ENCODE assay signal across 8 cellular contexts in the genomic region with DNA sequence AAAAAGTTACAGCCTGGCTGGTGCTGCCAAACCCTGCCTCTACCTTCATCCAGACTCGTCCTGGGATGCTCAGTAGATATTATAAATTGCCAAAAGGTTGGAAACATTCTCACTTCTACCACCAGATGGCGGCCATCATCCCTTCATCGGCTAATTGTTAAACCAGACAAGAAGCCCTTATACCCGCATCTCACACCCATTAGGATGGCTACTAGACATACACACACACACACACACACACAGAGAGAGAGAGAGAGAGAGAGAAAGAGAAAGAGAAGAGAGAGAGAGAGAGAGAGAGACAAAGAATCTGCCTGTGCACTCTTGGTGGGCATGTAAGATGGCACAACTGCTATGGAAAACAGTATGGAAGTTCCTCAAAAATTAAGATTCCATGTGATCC. TPM values are rescaled to one million over a fixed set of nuclear protein-coding genes. Genes with fewer than 3 reads are reported as not detected.
DNase-seq lines count a peak whose midpoint lies in the region; ATAC-seq, FAIRE-seq and TF ChIP-seq lines count a peak whose summit lies in the region.

No MANE protein-coding gene starts in this region.

- no peak overlapping the region for H3K4me3 Mint-ChIP-seq in activated T-helper 1 cell treated with anti-CD3 and anti-CD28 coated beads, Interleukin-12 subunit alpha, Interleukin-12 subunit beta, Interleukin-2, Interleukin-4 antibody, amounts not matched to agents 30 ng/mL and 10 ng/mL and 1 ng/mL, durations not matched to agents 14 hours and 24 hours and 36 hours

- in situ Hi-C loops in KBM-7 (cut with MboI; ENCODE audit: low pct_unique_long_range_greater_than_20kb, low sequenced_read_pairs), result no loop called here

- H3K27ac Mint-ChIP-seq in activated T-helper 1 cell treated with anti-CD3 and anti-CD28 coated beads, Interleukin-12 subunit alpha, Interleukin-12 subunit beta, Interleukin-2, Interleukin-4 antibody, amounts not matched to agents 30 ng/mL and 10 ng/mL and 1 ng/mL, durations not matched to agents 14 hours and 24 hours and 36 hours, result no peak overlapping the region

- H3K27me3 Mint-ChIP-seq in activated T-helper 1 cell treated with anti-CD3 and anti-CD28 coated beads, Interleukin-12 subunit alpha, Interleukin-12 subunit beta, Interleukin-2, Interleukin-4 antibody, amounts not matched to agents 30 ng/mL and 10 ng/mL and 1 ng/mL, durations not matched to agents 14 hours and 24 hours and 36 hours (ENCODE audit: insufficient read depth), result peaks cover 7% of the 10 kb centered on the region

- peak; percentile 67 for TF ChIP-seq CTCF in fibroblast of villous mesenchyme (IDR thresholded peaks at IDR 0.05; ENCODE audit: insufficient read depth, low read depth, low read length)
- TF ChIP-seq CTCF in osteoblast (IDR thresholded peaks at IDR 0.05; ENCODE audit: extremely low read depth, low read depth, low read length), result peak; percentile 68
- peak; percentile 53 for TF ChIP-seq CTCF in upper lobe of right lung (IDR thresholded peaks at IDR 0.05)

- FAIRE-seq in RCC 7860 (lab: Jason Lieb, UNC), result no peak

- peak; percentile 39 for DNase-seq in DMS 273 treated with DMSO at 0.1 percent for 48 hours (lab: John Stamatoyannopoulos, UW)
- DNase-seq in KBM-7, result peak; percentile 90
- peak; percentile 50 for DNase-seq in RCC 7860 (ENCODE audit: low spot score)
- peak; percentile 43 for DNase-seq in activated T-helper 1 cell treated with anti-CD3 and anti-CD28 coated beads, Interleukin-12 subunit alpha, Interleukin-12 subunit beta, Interleukin-2, Interleukin-4 antibody, amounts not matched to agents 30 ng/mL and 10 ng/mL and 1 ng/mL, durations not matched to agents 14 hours and 24 hours and 36 hours (ENCODE audit: low spot score)
- DNase-seq in fibroblast of villous mesenchyme (ENCODE audit: low read depth), result peak; percentile 82
- peak; percentile 94 for DNase-seq in osteoblast (ENCODE audit: insufficient read length, low spot score, missing footprints)
- DNase-seq in upper lobe of right lung, result no peak

- H2AFZ ChIP-seq in osteoblast (ENCODE audit: low read length), result peak overlapping the region; percentile 56

- intact Hi-C loops in activated T-helper 1 cell treated with anti-CD3 and anti-CD28 coated beads, Interleukin-12 subunit alpha, Interleukin-12 subunit beta, Interleukin-2, Interleukin-4 antibody, amounts not matched to agents 30 ng/mL and 10 ng/mL and 1 ng/mL, durations not matched to agents 14 hours and 24 hours and 36 hours (cut with micrococcal nuclease), result loop anchor here (1.0 to 10.0 kb wide), 5 partner anchors 85 to 1188 kb away; a partner anchor contains a TSS
- intact Hi-C loops in upper lobe of right lung (cut with DNase I), result no loop called here

- no peaks in the 10 kb centered on the region for H3K4me1 ChIP-seq in osteoblast (ENCODE audit: insufficient read depth, low read length)
- no peaks in the 10 kb centered on the region for H3K4me1 ChIP-seq in upper lobe of right lung

- no peaks in the 10 kb centered on the region for H3K36me3 ChIP-seq in osteoblast (ENCODE audit: insufficient read depth, low read length)
- H3K36me3 ChIP-seq in upper lobe of right lung, result no peaks in the 10 kb centered on the region

- H3K9me3 ChIP-seq in osteoblast (ENCODE audit: low read depth, low read length) (no peaks in the 10 kb centered on the region), upper lobe of right lung (no peaks in the 10 kb centered on the region)

- ATAC-seq in upper lobe of right lung (peak; percentile 88), GM21825 (IDR thresholded peaks at IDR 0.05; ENCODE audit: unreplicated experiment) (no peak)

- H3K27me3 ChIP-seq in osteoblast (ENCODE audit: insufficient read depth, low read length) (no peaks in the 10 kb centered on the region), upper lobe of right lung (no peaks in the 10 kb centered on the region)

- H3K9me3 Mint-ChIP-seq in activated T-helper 1 cell treated with anti-CD3 and anti-CD28 coated beads, Interleukin-12 subunit alpha, Interleukin-12 subunit beta, Interleukin-2, Interleukin-4 antibody, amounts not matched to agents 30 ng/mL and 10 ng/mL and 1 ng/mL, durations not matched to agents 14 hours and 24 hours and 36 hours, result no peaks in the 10 kb centered on the region

- H4K20me1 ChIP-seq in osteoblast (ENCODE audit: insufficient read depth, low read length), result no peaks in the 10 kb centered on the region

- no peaks in the 10 kb centered on the region for H3K36me3 Mint-ChIP-seq in activated T-helper 1 cell treated with anti-CD3 and anti-CD28 coated beads, Interleukin-12 subunit alpha, Interleukin-12 subunit beta, Interleukin-2, Interleukin-4 antibody, amounts not matched to agents 30 ng/mL and 10 ng/mL and 1 ng/mL, durations not matched to agents 14 hours and 24 hours and 36 hours (ENCODE audit: low read depth)

- H3K4me1 Mint-ChIP-seq in activated T-helper 1 cell treated with anti-CD3 and anti-CD28 coated beads, Interleukin-12 subunit alpha, Interleukin-12 subunit beta, Interleukin-2, Interleukin-4 antibody, amounts not matched to agents 30 ng/mL and 10 ng/mL and 1 ng/mL, durations not matched to agents 14 hours and 24 hours and 36 hours (ENCODE audit: low read depth), result peaks cover 6% of the 10 kb centered on the region

- H3K27ac ChIP-seq in osteoblast (ENCODE audit: low read depth, low read length) (no peak overlapping the region), upper lobe of right lung (no peak overlapping the region)

- H3K4me3 ChIP-seq in fibroblast of villous mesenchyme (ENCODE audit: low read depth, low read length) (no peak overlapping the region), osteoblast (ENCODE audit: insufficient read depth, low read length) (no peak overlapping the region), upper lobe of right lung (no peak overlapping the region)

- H3K4me2 ChIP-seq in osteoblast (ENCODE audit: insufficient read depth, low read length), result no peak overlapping the region

- H3K79me2 ChIP-seq in osteoblast (ENCODE audit: insufficient read depth, low read length), result no peaks in the 10 kb centered on the region

RNA-seq across cellular contexts. Expression of a gene that starts 15.0 kb away (rescaled TPM):
- total RNA-seq in activated T-helper 1 cell treated with anti-CD3 and anti-CD28 coated beads, Interleukin-12 subunit alpha, Interleukin-12 subunit beta, Interleukin-2, Interleukin-4 antibody, amounts not matched to agents 30 ng/mL and 10 ng/mL and 1 ng/mL, durations not matched to agents 14 hours and 24 hours and 36 hours, result not detected in 2 replicates
- not detected in 2 replicates for total RNA-seq in fibroblast of villous mesenchyme
- total RNA-seq in osteoblast, result not detected in 2 replicates
- 24.8 TPM for total RNA-seq in upper lobe of right lung

RNA-seq across cellular contexts. Expression of a gene that starts 32.5 kb away (rescaled TPM):
- total RNA-seq in activated T-helper 1 cell treated with anti-CD3 and anti-CD28 coated beads, Interleukin-12 subunit alpha, Interleukin-12 subunit beta, Interleukin-2, Interleukin-4 antibody, amounts not matched to agents 30 ng/mL and 10 ng/mL and 1 ng/mL, durations not matched to agents 14 hours and 24 hours and 36 hours, result 50.2 and 51.4 TPM in 2 replicates
- total RNA-seq in fibroblast of villous mesenchyme, result 37.4 and 50.5 TPM in 2 replicates
- 56.0 and 59.4 TPM in 2 replicates for total RNA-seq in osteoblast
- total RNA-seq in upper lobe of right lung, result 43.9 TPM

RNA-seq across cellular contexts. Expression of a gene that starts 57.9 kb away (rescaled TPM):
- 8.5 and 8.8 TPM in 2 replicates for total RNA-seq in activated T-helper 1 cell treated with anti-CD3 and anti-CD28 coated beads, Interleukin-12 subunit alpha, Interleukin-12 subunit beta, Interleukin-2, Interleukin-4 antibody, amounts not matched to agents 30 ng/mL and 10 ng/mL and 1 ng/mL, durations not matched to agents 14 hours and 24 hours and 36 hours
- total RNA-seq in fibroblast of villous mesenchyme (10.3 and 11.7 TPM in 2 replicates), osteoblast (8.7 and 11.5 TPM in 2 replicates), upper lobe of right lung (7.1 TPM)

Comparison
In these comparisons a context has a peak if more than half of its experiments do, and no peak if none do; other contexts are left out.
1. RNA of a gene that starts 15.0 kb away (total RNA-seq): 24.8 TPM in upper lobe of right lung (single experiment); not detected in activated T-helper 1 cell treated with anti-CD3 and anti-CD28 coated beads, Interleukin-12 subunit alpha, Interleukin-12 subunit beta, Interleukin-2, Interleukin-4 antibody, amounts not matched to agents 30 ng/mL and 10 ng/mL and 1 ng/mL, durations not matched to agents 14 hours and 24 hours and 36 hours, not detected in fibroblast of villous mesenchyme and not detected in osteoblast; every median in the first group is over 10 times any median in the second.
2. Peak in every context shown above with its lines, with median percentiles within 50 percentile points of each other: CTCF ChIP-seq.